In genomic region chr18:267688-268552, GRCh38 we compare ENCODE assay signal across 8 cellular contexts. TPM values are rescaled to one million over a fixed set of nuclear protein-coding genes. Genes with fewer than 3 reads are reported as not detected.
DNase-seq lines count a peak whose midpoint lies in the region; ATAC-seq and TF ChIP-seq lines count a peak whose summit lies in the region.

TSS of gene THOC1 (minus strand) at chr18:268047. CDS start at chr18:268019, 28 bp downstream.

- intact Hi-C loops in IMR-90 (cut with micrococcal nuclease) = loop anchor here (5.0 kb wide), 1 partner anchor 349 kb away; no protein-coding TSS in a partner anchor

- peak; percentile 38 for DNase-seq in DMS153 (lab: John Stamatoyannopoulos, UW)
- DNase-seq in IMR-90 = peak; percentile 94
- peak; percentile 32 for DNase-seq in OCI-M2 (lab: John Stamatoyannopoulos, UW; ENCODE audit: unreplicated experiment)
- DNase-seq in activated T-cell treated with anti-CD3 and anti-CD28 coated beads for 4 hours = peak; percentile 95
- DNase-seq in epithelial cell of esophagus (ENCODE audit: low read depth) = peak; percentile 96
- peak; percentile 93 to 95 for DNase-seq in stimulated activated CD8-positive, alpha-beta memory T cell treated with anti-CD3 and anti-CD28 coated beads, Interleukin-2, amount 100 ng/mL, for 48 hours (ENCODE audit: low read depth in 2 of 2)

- 0 out of 2 replicates have a peak within 1 kb of the TSS, but pooled peaks have one; percentile 49 for H2AK5ac ChIP-seq in IMR-90 (ENCODE audit: low read depth, low read length)

- peak within 1 kb of the TSS; percentile 95 to 96 for H4K8ac ChIP-seq in IMR-90 (ENCODE audit: low read depth in 2 of 2, low read length in 2 of 2)

- peak within 1 kb of the TSS; percentile 74 for H3K23ac ChIP-seq in IMR-90 (ENCODE audit: low read depth, low read length)

- peak within 1 kb of the TSS; percentile 72 for H2BK5ac ChIP-seq in IMR-90 (ENCODE audit: low read depth, low read length, poor library complexity, severe bottlenecking)

- peak within 1 kb of the TSS; percentile 99 for H2AFZ ChIP-seq in IMR-90 (replicated peaks; ENCODE audit: low read length, poor library complexity)

- H3K9me1 ChIP-seq in IMR-90 (ENCODE audit: insufficient read depth, low read length) = no peaks in the 10 kb centered on the region

- TF ChIP-seq POLR2A in IMR-90 (IDR thresholded peaks at IDR 0.05; ENCODE audit: low read depth, low read length) = peak; percentile 88; the same call in 1 of the 2 replicates

- H3K4me2 ChIP-seq in IMR-90 (ENCODE audit: low read depth, low read length) = peak within 1 kb of the TSS; percentile 99

- H2BK120ac ChIP-seq in IMR-90 (ENCODE audit: low read depth, low read length) = peak within 1 kb of the TSS; percentile 73

- peak within 1 kb of the TSS; percentile 91 for H3K9ac ChIP-seq in IMR-90 (ENCODE audit: low read depth, low read length)

- ATAC-seq in GM21529 (IDR thresholded peaks at IDR 0.05; ENCODE audit: unreplicated experiment) (peak; percentile 90), IMR-90 (ENCODE audit: low read depth) (peak; percentile 95)

- H3K56ac ChIP-seq in IMR-90 (ENCODE audit: extremely low read depth, insufficient read depth, low read length) = peak within 1 kb of the TSS; percentile 79

- H4K91ac ChIP-seq in IMR-90 (ENCODE audit: insufficient read depth, low read depth, low read length) = peak within 1 kb of the TSS; percentile 87

- WGBS in IMR-90 (ENCODE audit: extremely low coverage in 2 of 2, insufficient read length in 1 of 2), 2 experiments = 1% methylated on average over 40 of the region's 69 CpGs; no CpG with 5 or more reads in 1 of the 2 experiments

- peak within 1 kb of the TSS; percentile 80 for H3K27ac ChIP-seq in IMR-90 (ENCODE audit: insufficient read depth, low read length)

- TF ChIP-seq CTCF in IMR-90 (conservative IDR thresholded peaks at IDR 0.05; ENCODE audit: low read depth, low read length) (no peak), epithelial cell of esophagus (IDR thresholded peaks at IDR 0.05; ENCODE audit: insufficient read depth, low read depth, low read length, missing control alignments) (no peak)

- H3K4me3 ChIP-seq in IMR-90 (ENCODE audit: insufficient read depth, low read depth, low read length) (peak within 1 kb of the TSS; percentile 92), epithelial cell of esophagus (ENCODE audit: low read length) (peak within 1 kb of the TSS; percentile 95), mononuclear cell (ENCODE audit: low read length) (peak within 1 kb of the TSS; percentile 84)

- H3K9me3 ChIP-seq in IMR-90 (ENCODE audit: control insufficient read depth, insufficient read depth, low read length) = no peaks in the 10 kb centered on the region
- no peaks in the 10 kb centered on the region for H3K9me3 ChIP-seq in mononuclear cell (ENCODE audit: low read depth, low read length)

- POLR2A ChIA-PET in IMR-90 (lab: Charles Lee; ENCODE audit: unreplicated experiment) = no interaction called here

- peak within 1 kb of the TSS; percentile 88 for H3K4ac ChIP-seq in IMR-90 (ENCODE audit: low read depth, low read length)

- peak within 1 kb of the TSS; percentile 62 for H3K18ac ChIP-seq in IMR-90 (ENCODE audit: low read depth, low read length)

- peak within 1 kb of the TSS; percentile 80 for H4K5ac ChIP-seq in IMR-90 (ENCODE audit: low read depth, low read length)

- peak within 1 kb of the TSS; percentile 88 for H2AK9ac ChIP-seq in IMR-90 (replicated peaks; ENCODE audit: low read depth, low read length, poor library complexity)

- H4K20me1 ChIP-seq in IMR-90 (ENCODE audit: insufficient read depth, low read length) = no peaks in the 10 kb centered on the region

- dilution Hi-C loops in IMR-90 (cut with HindIII; ENCODE audit: low sequenced_read_pairs, unreplicated experiment) = no loop called here

- TSS peak; percentile 74 for BruUV-seq in IMR-90 (replicated peaks; lab: Mats Ljungman, UMichigan)

- in situ Hi-C loops in IMR-90 (cut with MboI; ENCODE audit: low sequenced_read_pairs) = no loop called here

- peaks cover 21 to 33% of the 10 kb centered on the region in 2 experiments for H3K79me1 ChIP-seq in IMR-90 (ENCODE audit: low read depth in 1 of 2, low read length in 2 of 2)

- H2BK20ac ChIP-seq in IMR-90 (ENCODE audit: low read depth, low read length) = no peak within 1 kb of the TSS

- H3K27me3 ChIP-seq in IMR-90 (ENCODE audit: control insufficient read depth, insufficient read depth, low read length) = no peaks in the 10 kb centered on the region
- no peaks in the 10 kb centered on the region for H3K27me3 ChIP-seq in mononuclear cell (ENCODE audit: insufficient read depth, low read length)

- peak; percentile 15; the same call in 1 of the 2 replicates for TF ChIP-seq RAD21 in IMR-90 (IDR thresholded peaks at IDR 0.05; ENCODE audit: low read length)

- no peak within 1 kb of the TSS; the same call in 2 of the 3 replicates for H2BK15ac ChIP-seq in IMR-90 (ENCODE audit: low read depth, low read length)

- peaks cover 4% of the 10 kb centered on the region for H3K4me1 ChIP-seq in IMR-90 (ENCODE audit: control insufficient read depth, insufficient read depth, low read length)
- H3K4me1 ChIP-seq in mononuclear cell (ENCODE audit: insufficient read depth, low read length) = peaks cover 20% of the 10 kb centered on the region

- CTCF ChIA-PET in IMR-90 (lab: Yijun Ruan, JAX) = interaction anchor here (0.6 to 1.6 kb wide), 2 partner anchors 9 to 38 kb away, joined by 4 read pairs; no protein-coding TSS in a partner anchor

- peaks cover 5% of the 10 kb centered on the region for H3K36me3 ChIP-seq in IMR-90 (ENCODE audit: control insufficient read depth, insufficient read depth, low read length)

- H3K14ac ChIP-seq in IMR-90 (replicated peaks; ENCODE audit: low read depth, low read length) = peak within 1 kb of the TSS; percentile 94

TF ChIP-seq in IMR-90, 13 proteins besides CTCF, POLR2A, EP300 and RAD21:
- TF ChIP-seq USF2 (IDR thresholded peaks at IDR 0.05; ENCODE audit: low read depth, low read length) (peak; percentile 16; the same call in 1 of the 2 replicates), RFX5 (IDR thresholded peaks at IDR 0.05; ENCODE audit: low read depth, low read length) (no peak), BHLHE40 (IDR thresholded peaks at IDR 0.05; ENCODE audit: low read depth, low read length) (peak; percentile 85), NFE2L2 (IDR thresholded peaks at IDR 0.05; ENCODE audit: low read depth, low read length) (no peak), MAZ (IDR thresholded peaks at IDR 0.05; ENCODE audit: borderline replicate concordance, low read depth, low read length) (peak; percentile 68; the same call in 1 of the 2 replicates), FOS (IDR thresholded peaks at IDR 0.05; ENCODE audit: low read depth, low read length) (peak; percentile 51), SMC3 (IDR thresholded peaks at IDR 0.05; ENCODE audit: low read depth, low read length) (no peak), RCOR1 (IDR thresholded peaks at IDR 0.05; ENCODE audit: insufficient replicate concordance, low read length) (no peak), CHD1 (IDR thresholded peaks at IDR 0.05; ENCODE audit: low read depth, low read length) (peak; percentile 45; the same call in 1 of the 2 replicates), ELK1 (IDR thresholded peaks at IDR 0.05; ENCODE audit: borderline replicate concordance, low read depth, low read length) (no peak), MXI1 (IDR thresholded peaks at IDR 0.05; ENCODE audit: borderline replicate concordance, low read depth, low read length) (peak; percentile 92), CEBPB (IDR thresholded peaks at IDR 0.05; ENCODE audit: low read depth, low read length) (no peak), MAFK (IDR thresholded peaks at IDR 0.05; ENCODE audit: low read depth, low read length) (peak; percentile 61; the same call in 1 of the 2 replicates)

RNA-seq across cellular contexts. Expression of gene THOC1, which starts in this region (rescaled TPM):
- total RNA-seq in IMR-90 (2012; rRNA removed) (13.3 and 27.2 TPM in 2 replicates), mononuclear cell (161 TPM)
- polyA plus RNA-seq in IMR-90 (2012; rRNA removed) = 14.1 and 15.8 TPM in 2 replicates
- 0.35 and 0.88 TPM in 2 replicates for polyA plus RNA-seq in IMR-90 (2012; cell fraction: cytosol; rRNA removed)
- polyA plus RNA-seq in IMR-90 (2012; cell fraction: nucleus; rRNA removed; ENCODE audit: low replicate concordance) = 3.1 and 32.8 TPM in 2 replicates

Comparison
In these comparisons a context has a peak if more than half of its experiments do, and no peak if none do; other contexts are left out.
1. Peak in every context shown above with its lines: DNase-seq, ATAC-seq, H3K4me3 ChIP-seq and H3K27ac ChIP-seq.
2. DNase-seq: peak in every context shown above with its lines; median percentile 96 in epithelial cell of esophagus; 95 in activated T-cell treated with anti-CD3 and anti-CD28 coated beads for 4 hours; 94 in IMR-90; 94 in stimulated activated CD8-positive, alpha-beta memory T cell treated with anti-CD3 and anti-CD28 coated beads, Interleukin-2, amount 100 ng/mL, for 48 hours; 38 in DMS153; 32 in OCI-M2.